Comparison of ENCODE assay signal across 12 cellular contexts in the genomic region with DNA sequence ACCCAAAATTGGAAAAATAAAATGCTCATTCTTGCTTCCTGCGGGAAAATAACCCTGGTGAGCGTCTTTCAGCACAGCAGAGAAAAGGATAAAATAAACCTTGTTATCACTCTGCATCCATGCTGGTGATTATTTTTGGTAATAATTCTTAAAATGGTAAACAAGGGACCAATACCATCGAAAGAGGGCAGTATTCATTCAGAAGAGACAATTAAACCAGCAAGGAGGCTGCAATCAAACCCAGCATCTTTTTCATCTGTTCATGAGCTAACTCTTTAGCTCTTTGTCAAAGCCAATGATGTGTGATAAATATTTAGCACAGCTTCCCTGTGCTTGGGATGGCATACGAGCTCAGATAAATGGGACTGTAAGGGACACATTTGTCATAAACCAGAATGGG. TPM values are rescaled to one million over a fixed set of nuclear protein-coding genes. Genes with fewer than 3 reads are reported as not detected.
DNase-seq lines count a peak whose midpoint lies in the region; ATAC-seq and TF ChIP-seq lines count a peak whose summit lies in the region.
"Had no signal": no experiment of that assay in that cellular context is flagged by ENCODE, and none has a peak within 500 bp of the region (broad histone marks: within the 10 kb centered on the region; RNA-seq: fewer than 3 reads in every experiment).

No MANE protein-coding gene starts in this region.

- BruUV-seq in Panc1 (replicated peaks; lab: Mats Ljungman, UMichigan): no TSS peak

- peak; percentile 45 for DNase-seq in NCI-H748 (lab: John Stamatoyannopoulos, UW; ENCODE audit: unreplicated experiment)
- DNase-seq in NCI-H748 treated with DMSO at 0.1 percent for 48 hours (lab: John Stamatoyannopoulos, UW): no peak
- DNase-seq in M059J (ENCODE audit: low read depth): peak; percentile 35
- DNase-seq in Panc1 (ENCODE audit: low read depth, low spot score): no peak
- DNase-seq in kidney glomerular epithelial cell (lab: John Stamatoyannopoulos, UW): no peak
- no peak for DNase-seq in NK-92 treated with Interleukin-12 subunit alpha and Interleukin-12 subunit beta, amount 100 ng/mL, for 24 hours (lab: John Stamatoyannopoulos, UW)
- DNase-seq: activated naive CD8-positive, alpha-beta T cell treated with anti-CD3 and anti-CD28 coated beads, Interleukin-2, amount 10 ng/mL, durations not matched to agents 7 days and 5 days had no signal

- no peaks in the 10 kb centered on the region for H3K4me1 ChIP-seq in Panc1 (ENCODE audit: control insufficient read depth, insufficient read depth, low read length)
- H3K4me1 ChIP-seq in neutrophil (ENCODE audit: control insufficient read depth in 1 of 2, insufficient read depth in 1 of 2, low read depth in 1 of 2, low read length in 1 of 2): peaks cover 45 to 61% of the 10 kb centered on the region in 2 experiments

- POLR2A ChIA-PET in Panc1 (lab: Charles Lee): no interaction called here

- H3K36me3 ChIP-seq in Panc1 (ENCODE audit: control insufficient read depth, insufficient read depth, low read length) (no peaks in the 10 kb centered on the region), neutrophil (no peaks in the 10 kb centered on the region)
- H3K36me3 ChIP-seq: esophagus muscularis mucosa had no signal

- no peaks in the 10 kb centered on the region for H3K27me3 ChIP-seq in Panc1 (ENCODE audit: control insufficient read depth, insufficient read depth, low read length)
- H3K27me3 ChIP-seq in neutrophil: no peaks in the 10 kb centered on the region
- H3K27me3 ChIP-seq: esophagus muscularis mucosa had no signal

- CTCF ChIA-PET in Panc1 (lab: Charles Lee): no interaction called here

- TF ChIP-seq CTCF in Panc1 (IDR thresholded peaks at IDR 0.05) (peak; percentile 33; the same call in 1 of the 2 replicates), neutrophil (IDR thresholded peaks at IDR 0.05) (no peak)

- H3K9me3 ChIP-seq in Panc1 (ENCODE audit: control insufficient read depth, insufficient read depth, low read depth, low read length): no peaks in the 10 kb centered on the region
- no peaks in the 10 kb centered on the region for H3K9me3 ChIP-seq in neutrophil
- H3K9me3 ChIP-seq: esophagus muscularis mucosa had no signal

- intact Hi-C loops in Panc1 (cut with micrococcal nuclease; ENCODE audit: unreplicated experiment): no loop called here

- in situ Hi-C loops in Panc1 (cut with HindIII; ENCODE audit: low pct_unique_long_range_greater_than_20kb, low sequenced_read_pairs): no loop called here

- no peak for ATAC-seq in Panc1
- ATAC-seq in GM19395 (IDR thresholded peaks at IDR 0.05; ENCODE audit: unreplicated experiment): no peak

- H3K4me3 ChIP-seq in Panc1 (ENCODE audit: low read depth in 2 of 2, low read length in 2 of 2) (no peak overlapping the region), neutrophil (ENCODE audit: low read depth in 1 of 2, low read length in 1 of 2) (no peak overlapping the region)
- H3K4me3 ChIP-seq: esophagus muscularis mucosa, lung had no signal

- H3K27ac ChIP-seq in Panc1 (ENCODE audit: low read length) (no peak overlapping the region), neutrophil (peak overlapping the region; percentile 75)
- H3K27ac ChIP-seq: esophagus muscularis mucosa had no signal

RNA-seq across cellular contexts. Expression of a gene that starts 34.3 kb away (rescaled TPM):
- total RNA-seq in M059J (2014; rRNA removed; shearing (Covaris generic)): 0.15 and 0.81 TPM in 2 replicates
- total RNA-seq in Panc1 (2021; ENCODE audit: unreplicated experiment): 0.46 TPM
- 0.13 TPM for polyA plus RNA-seq in Panc1 (2012; ENCODE audit: insufficient read length)
- total RNA-seq: chondrocyte had no signal

RNA-seq across cellular contexts. Expression of a gene that starts 52.3 kb away (rescaled TPM):
- 6.3 and 7.3 TPM in 2 replicates for total RNA-seq in M059J (2014; rRNA removed; shearing (Covaris generic))
- 24.4 TPM for total RNA-seq in Panc1 (2021; ENCODE audit: unreplicated experiment)
- polyA plus RNA-seq in Panc1 (2012; ENCODE audit: insufficient read length): 8.7 TPM

RNA-seq across cellular contexts. Expression of a gene that starts 52.4 kb away (rescaled TPM):
- total RNA-seq in M059J (2014; rRNA removed; shearing (Covaris generic)): 7.6 and 8.7 TPM in 2 replicates
- 7.9 TPM for total RNA-seq in Panc1 (2021; ENCODE audit: unreplicated experiment)
- polyA plus RNA-seq in Panc1 (2012; ENCODE audit: insufficient read length): 5.1 TPM

RNA-seq across cellular contexts. Expression of a gene that starts 59.1 kb away (rescaled TPM):
- 0.79 and 1.2 TPM in 2 replicates for total RNA-seq in M059J (2014; rRNA removed; shearing (Covaris generic))
- total RNA-seq in Panc1 (2021; ENCODE audit: unreplicated experiment): 39.7 TPM
- polyA plus RNA-seq in Panc1 (2012; ENCODE audit: insufficient read length): 12.9 TPM

Comparison
In these comparisons a context has a peak if more than half of its experiments do, and no peak if none do; other contexts are left out.
1. DNase-seq: peak in NCI-H748 (single experiment) and M059J (single experiment); none in NCI-H748 treated with DMSO at 0.1 percent for 48 hours (single experiment), Panc1 (single experiment), kidney glomerular epithelial cell (single experiment) and NK-92 treated with Interleukin-12 subunit alpha and Interleukin-12 subunit beta, amount 100 ng/mL, for 24 hours (single experiment).